In genomic region chr15:77038312-77039216, GRCh38 we compare ENCODE assay signal across 18 cellular contexts. TPM values are rescaled to one million over a fixed set of nuclear protein-coding genes. Genes with fewer than 3 reads are reported as not detected.
DNase-seq lines count a peak whose midpoint lies in the region; ATAC-seq, FAIRE-seq and TF ChIP-seq lines count a peak whose summit lies in the region.
"Had no signal": no experiment of that assay in that cellular context is flagged by ENCODE, and none has a peak within 500 bp of the region (broad histone marks: within the 10 kb centered on the region; RNA-seq: fewer than 3 reads in every experiment).

No MANE protein-coding gene starts in this region.

- no peaks in the 10 kb centered on the region for H3K9me3 ChIP-seq in CD8-positive, alpha-beta T cell (ENCODE audit: low read length)
- no peaks in the 10 kb centered on the region for H3K9me3 ChIP-seq in mucosa of descending colon
- H3K9me3 ChIP-seq in gastrocnemius medialis: no peaks in the 10 kb centered on the region
- H3K9me3 ChIP-seq: ovary had no signal

- DNase-seq in T-helper 1 cell: no peak
- peak in 2 of 7 experiments; percentile 14 to 48 for DNase-seq in CD8-positive, alpha-beta T cell
- no peak for DNase-seq in activated T-cell treated with anti-CD3 and anti-CD28 coated beads, Interleukin-2, amount 50 U/mL, for 72 hours
- DNase-seq in mucosa of descending colon: peak in 1 of 3 donors; percentile 41
- DNase-seq in frontal cortex (ENCODE audit: low spot score in 2 of 2): no peak
- no peak for DNase-seq in NCI-H2081 (lab: John Stamatoyannopoulos, UW)
- DNase-seq in gastrocnemius medialis: no peak
- DNase-seq: activated naive CD8-positive, alpha-beta T cell treated with anti-CD3 and anti-CD28 coated beads, Interleukin-2, amount 50 U/mL, for 24 hours; EL; NCI-H1694; NCI-H446 treated with DMSO at 0.1 percent for 48 hours had no signal

- H3K36me3 ChIP-seq in CD8-positive, alpha-beta T cell (ENCODE audit: insufficient read depth, low read length): peaks cover 31% of the 10 kb centered on the region
- H3K36me3 ChIP-seq in mucosa of descending colon (ENCODE audit: low read depth) (no peaks in the 10 kb centered on the region), gastrocnemius medialis (peaks cover 0 to 5% of the 10 kb centered on the region in 2 donors)
- H3K36me3 ChIP-seq: ovary had no signal

- H3K27me3 Mint-ChIP-seq in T-helper 1 cell treated with Interleukin-12 subunit alpha and Interleukin-12 subunit beta and Interleukin-4 antibody, amounts not matched to agents 30 μg/mL and 1 μg/mL, for 36 hours (ENCODE audit: low read depth): no peaks in the 10 kb centered on the region
- H3K27me3 Mint-ChIP-seq in CD8-positive, alpha-beta T cell (ENCODE audit: low read depth): no peaks in the 10 kb centered on the region
- H3K27me3 Mint-ChIP-seq in activated T-cell treated with anti-CD3 and anti-CD28 coated beads, Interleukin-2, amount 50 U/mL, for 72 hours (ENCODE audit: low read depth): no peaks in the 10 kb centered on the region
- H3K27me3 Mint-ChIP-seq: CD4-positive, alpha-beta memory T cell; type B pancreatic cell had no signal

- no peak overlapping the region for H3K4me3 ChIP-seq in CD8-positive, alpha-beta T cell (ENCODE audit: low read depth, low read length)
- no peak overlapping the region for H3K4me3 ChIP-seq in mucosa of descending colon
- H3K4me3 ChIP-seq in gastrocnemius medialis: no peak overlapping the region
- H3K4me3 ChIP-seq: ovary had no signal

- H3K4me1 Mint-ChIP-seq in T-helper 1 cell treated with Interleukin-12 subunit alpha and Interleukin-12 subunit beta and Interleukin-4 antibody, amounts not matched to agents 30 μg/mL and 1 μg/mL, for 36 hours (ENCODE audit: low read depth): peaks cover 17% of the 10 kb centered on the region
- H3K4me1 Mint-ChIP-seq in CD8-positive, alpha-beta T cell (ENCODE audit: low read depth): peaks cover 1% of the 10 kb centered on the region
- H3K4me1 Mint-ChIP-seq in activated T-cell treated with anti-CD3 and anti-CD28 coated beads, Interleukin-2, amount 50 U/mL, for 72 hours (ENCODE audit: low read depth): peaks cover 3% of the 10 kb centered on the region

- in situ Hi-C loops in gastrocnemius medialis (cut with MboI; ENCODE audit: low sequenced_read_pairs in 4 of 4): no loop called here

- H3K9me3 Mint-ChIP-seq in T-helper 1 cell treated with Interleukin-12 subunit alpha and Interleukin-12 subunit beta and Interleukin-4 antibody, amounts not matched to agents 30 μg/mL and 1 μg/mL, for 36 hours: peaks cover 9% of the 10 kb centered on the region
- H3K9me3 Mint-ChIP-seq in CD8-positive, alpha-beta T cell: peaks cover 4% of the 10 kb centered on the region
- peaks cover 0 to 7% of the 10 kb centered on the region in 2 donors for H3K9me3 Mint-ChIP-seq in activated T-cell treated with anti-CD3 and anti-CD28 coated beads, Interleukin-2, amount 50 U/mL, for 72 hours
- H3K9me3 Mint-ChIP-seq: type B pancreatic cell had no signal

- TF ChIP-seq CTCF in CD8-positive, alpha-beta T cell (IDR thresholded peaks at IDR 0.05): no peak
- no peak for TF ChIP-seq CTCF in mucosa of descending colon (IDR thresholded peaks at IDR 0.05)
- no peak for TF ChIP-seq CTCF in gastrocnemius medialis (IDR thresholded peaks at IDR 0.05 in 4 of 5, conservative IDR thresholded peaks at IDR 0.05 in 1 of 5)

- no peak overlapping the region for H3K4me3 Mint-ChIP-seq in T-helper 1 cell treated with Interleukin-12 subunit alpha and Interleukin-12 subunit beta and Interleukin-4 antibody, amounts not matched to agents 30 μg/mL and 1 μg/mL, for 36 hours
- no peak overlapping the region for H3K4me3 Mint-ChIP-seq in CD8-positive, alpha-beta T cell
- H3K4me3 Mint-ChIP-seq in activated T-cell treated with anti-CD3 and anti-CD28 coated beads, Interleukin-2, amount 50 U/mL, for 72 hours: no peak overlapping the region
- H3K4me3 Mint-ChIP-seq: activated naive CD8-positive, alpha-beta T cell treated with anti-CD3 and anti-CD28 coated beads, Interleukin-2, amount 50 U/mL, for 24 hours; type B pancreatic cell had no signal

- H3K4me1 ChIP-seq in CD8-positive, alpha-beta T cell (ENCODE audit: insufficient read depth, low read length): no peaks in the 10 kb centered on the region
- peaks cover 5% of the 10 kb centered on the region for H3K4me1 ChIP-seq in mucosa of descending colon (ENCODE audit: low read depth)
- peaks cover 4 to 9% of the 10 kb centered on the region in 2 donors for H3K4me1 ChIP-seq in gastrocnemius medialis

- ATAC-seq in CD8-positive, alpha-beta T cell: no peak
- peak; percentile 37 to 60 for ATAC-seq in activated T-cell treated with anti-CD3 and anti-CD28 coated beads, Interleukin-2, amount 50 U/mL, for 72 hours (replicated peaks in 1 of 2)
- peak; percentile 51 for ATAC-seq in mucosa of descending colon
- ATAC-seq in gastrocnemius medialis: no peak
- ATAC-seq: activated naive CD8-positive, alpha-beta T cell treated with anti-CD3 and anti-CD28 coated beads, Interleukin-2, amount 50 U/mL, for 24 hours; HepG2 had no signal

- no peak for FAIRE-seq in frontal cortex (lab: Jason Lieb, UNC)
- FAIRE-seq: A204.1, HepG2 had no signal

- peaks cover 73% of the 10 kb centered on the region for H3K36me3 Mint-ChIP-seq in T-helper 1 cell treated with Interleukin-12 subunit alpha and Interleukin-12 subunit beta and Interleukin-4 antibody, amounts not matched to agents 30 μg/mL and 1 μg/mL, for 36 hours (ENCODE audit: low read depth)
- peaks cover 45% of the 10 kb centered on the region for H3K36me3 Mint-ChIP-seq in CD8-positive, alpha-beta T cell
- H3K36me3 Mint-ChIP-seq in activated T-cell treated with anti-CD3 and anti-CD28 coated beads, Interleukin-2, amount 50 U/mL, for 72 hours (ENCODE audit: insufficient read depth in 2 of 2): peaks cover 13 to 27% of the 10 kb centered on the region in 2 donors

- CTCF ChIA-PET in CD8-positive, alpha-beta T cell (lab: Charles Lee): no interaction called here

- H3K27ac Mint-ChIP-seq in T-helper 1 cell treated with Interleukin-12 subunit alpha and Interleukin-12 subunit beta and Interleukin-4 antibody, amounts not matched to agents 30 μg/mL and 1 μg/mL, for 36 hours: peak overlapping the region; percentile 63
- peak overlapping the region; percentile 52 for H3K27ac Mint-ChIP-seq in CD8-positive, alpha-beta T cell
- peak overlapping the region; percentile 68 for H3K27ac Mint-ChIP-seq in activated T-cell treated with anti-CD3 and anti-CD28 coated beads, Interleukin-2, amount 50 U/mL, for 72 hours
- H3K27ac Mint-ChIP-seq: type B pancreatic cell had no signal

- H3K27ac ChIP-seq in CD8-positive, alpha-beta T cell (ENCODE audit: low read depth, low read length): no peak overlapping the region
- peak overlapping the region in 2 of 4 donors; percentile 28 to 45 for H3K27ac ChIP-seq in gastrocnemius medialis
- H3K27ac ChIP-seq: ovary had no signal

- no peaks in the 10 kb centered on the region for H3K27me3 ChIP-seq in CD8-positive, alpha-beta T cell (ENCODE audit: insufficient read depth, low read length)
- no peaks in the 10 kb centered on the region for H3K27me3 ChIP-seq in gastrocnemius medialis
- H3K27me3 ChIP-seq: ovary had no signal

- POLR2A ChIA-PET in CD8-positive, alpha-beta T cell (lab: Charles Lee): no interaction called here

- TF ChIP-seq POLR2A in gastrocnemius medialis (IDR thresholded peaks at IDR 0.05): no peak

- intact Hi-C loops in CD8-positive, alpha-beta T cell (cut with DNase I, micrococcal nuclease): loop anchor here in 1 of 2 experiments (5.0 kb wide), 1 partner anchor 459 kb away; no protein-coding TSS in a partner anchor
- intact Hi-C loops in mucosa of descending colon (cut with DNase I, micrococcal nuclease) (no loop called here), gastrocnemius medialis (cut with DNase I; ENCODE audit: low total_unique reads) (no loop called here)

RNA-seq across cellular contexts. Expression of gene TSPAN3, which starts 32.3 kb away (rescaled TPM):
- total RNA-seq in CD8-positive, alpha-beta T cell: 10 to 100 TPM; 21.4 to 22.7 TPM
- total RNA-seq in activated T-cell treated with anti-CD3 and anti-CD28 coated beads, Interleukin-2, amount 50 U/mL, for 72 hours: 10 to 100 TPM; 30.4 to 36.4 TPM
- total RNA-seq in mucosa of descending colon: 100 to 1,000 TPM; 419 to 945 (median 666) TPM
- 229 TPM for total RNA-seq in frontal cortex
- 100 to 1,000 TPM; 229 to 361 (median 341) TPM for total RNA-seq in gastrocnemius medialis

RNA-seq across cellular contexts. Expression of gene PSTPIP1, which starts 43.6 kb away (rescaled TPM):
- total RNA-seq in CD8-positive, alpha-beta T cell: 10 to 100 TPM; 86.7 to 88.0 TPM
- 100 to 1,000 TPM; 141 to 152 TPM for total RNA-seq in activated T-cell treated with anti-CD3 and anti-CD28 coated beads, Interleukin-2, amount 50 U/mL, for 72 hours
- total RNA-seq in mucosa of descending colon (1 to 10 TPM; 4.4 to 8.2 (median 6.3) TPM), frontal cortex (0.41 TPM), gastrocnemius medialis (1 to 10 TPM in 2 of 4 donors, under 1 TPM in 1, not detected in 1; 0.76 to 5.2 (median 3.1) TPM)
- total RNA-seq: M059J had no signal

Comparison
In these comparisons a context has a peak if more than half of its experiments do, and no peak if none do; other contexts are left out.
1. ATAC-seq: peak in activated T-cell treated with anti-CD3 and anti-CD28 coated beads, Interleukin-2, amount 50 U/mL, for 72 hours (2 of 2) and mucosa of descending colon (single experiment); none in CD8-positive, alpha-beta T cell (single experiment) and gastrocnemius medialis (0 of 2).
2. RNA of gene PSTPIP1, which starts 43.6 kb away (total RNA-seq): 141 to 152 TPM in activated T-cell treated with anti-CD3 and anti-CD28 coated beads, Interleukin-2, amount 50 U/mL, for 72 hours and 86.7 to 88.0 TPM in CD8-positive, alpha-beta T cell; 4.4 to 8.2 TPM in mucosa of descending colon, 0.76 to 5.2 TPM in gastrocnemius medialis and 0.41 TPM in frontal cortex (single experiment); every median in the first group is over 4 times any median in the second.
3. Peak in every context shown above with its lines, with median percentiles within 50 percentile points of each other: H3K27ac Mint-ChIP-seq.